16 cellular contexts compared by ENCODE assay signal in the genomic region with DNA sequence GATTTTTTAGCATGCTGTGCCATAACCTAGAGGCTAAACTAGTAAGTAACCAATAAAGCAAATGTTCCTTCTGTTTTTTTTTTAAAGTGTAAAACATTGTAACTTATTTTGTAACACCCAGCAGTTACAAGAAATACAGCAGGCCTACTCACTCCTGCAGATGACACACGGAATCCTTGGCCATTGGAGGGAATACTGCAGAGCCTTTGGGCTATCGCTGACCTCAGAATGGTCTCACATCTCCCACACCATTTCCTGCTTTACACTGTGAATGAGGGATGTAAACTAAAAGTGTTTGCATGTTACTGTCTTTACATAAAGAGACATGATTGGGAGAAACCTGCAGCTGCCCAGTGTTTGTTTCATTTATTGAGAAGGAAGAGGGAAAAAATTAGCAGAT.
"Had no signal": no experiment of that assay in that cellular context is flagged by ENCODE, and none has a peak within 500 bp of the region (broad histone marks: within the 10 kb centered on the region; RNA-seq: fewer than 3 reads in every experiment).

No MANE protein-coding gene starts in this region.

- H3K27me3 Mint-ChIP-seq: activated naive CD8-positive, alpha-beta T cell treated with anti-CD3 and anti-CD28 coated beads, Interleukin-2, amount 50 U/mL, for 24 hours; stimulated activated memory B cell treated with anti-CD40 and anti-IgM and Interleukin-4, amounts not matched to agents 10 μg/mL and 1 μg/mL and 100 μg/mL, for 72 hours had no signal

- H2AFZ ChIP-seq: hepatocyte had no signal

- ATAC-seq: activated naive CD8-positive, alpha-beta T cell treated with anti-CD3 and anti-CD28 coated beads, Interleukin-2, amount 50 U/mL, for 24 hours; left lung; natural killer cell; stimulated activated memory B cell treated with anti-CD40 and anti-IgM and Interleukin-4, amounts not matched to agents 10 μg/mL and 1 μg/mL and 100 μg/mL, for 72 hours had no signal

- H3K4me2 ChIP-seq: hepatocyte had no signal

- H3K27ac Mint-ChIP-seq: activated naive CD4-positive, alpha-beta T cell treated with anti-CD3 and anti-CD28 coated beads for 36 hours; activated naive CD8-positive, alpha-beta T cell treated with anti-CD3 and anti-CD28 coated beads, Interleukin-2, amount 50 U/mL, for 24 hours; activated T-helper 2 cell treated with anti-CD3 and anti-CD28 coated beads, Interferon-gamma antibody, Interleukin-2, Interleukin-4, amounts not matched to agents 10 μg/mL and 5 μg/mL and 100 μg/mL, durations not matched to agents 14 hours and 24 hours and 36 hours; endodermal cell; natural killer cell; stimulated activated memory B cell treated with anti-CD40 and anti-IgM and Interleukin-4, amounts not matched to agents 10 μg/mL and 1 μg/mL and 100 μg/mL, for 72 hours had no signal

- H3K4me3 ChIP-seq: ascending aorta, cardiac muscle cell, hepatocyte, left lung, tibial artery had no signal

- FAIRE-seq: kidney, urothelium cell line had no signal

- H3K4me3 Mint-ChIP-seq: activated naive CD4-positive, alpha-beta T cell treated with anti-CD3 and anti-CD28 coated beads for 36 hours; activated naive CD8-positive, alpha-beta T cell treated with anti-CD3 and anti-CD28 coated beads, Interleukin-2, amount 50 U/mL, for 24 hours; endodermal cell; natural killer cell; stimulated activated memory B cell treated with anti-CD40 and anti-IgM and Interleukin-4, amounts not matched to agents 10 μg/mL and 1 μg/mL and 100 μg/mL, for 72 hours had no signal

- DNase-seq: activated CD4-positive, CD25-positive, alpha-beta regulatory T cell treated with anti-CD3 and anti-CD28 coated beads, Interleukin-2, amount 50 U/mL, for 72 hours; activated naive CD4-positive, alpha-beta T cell treated with anti-CD3 and anti-CD28 coated beads for 36 hours; activated naive CD8-positive, alpha-beta T cell treated with anti-CD3 and anti-CD28 coated beads, Interleukin-2, amount 50 U/mL, for 24 hours; endodermal cell; erythroblast; kidney; left lung; natural killer cell; stimulated activated CD4-positive, alpha-beta T cell treated with anti-CD3 and anti-CD28 coated beads, Interleukin-2, amount 100 ng/mL, for 48 hours; tibial artery had no signal

- H3K79me2 ChIP-seq: hepatocyte had no signal

- H3K36me3 Mint-ChIP-seq: natural killer cell had no signal

- H3K4me1 Mint-ChIP-seq: activated naive CD8-positive, alpha-beta T cell treated with anti-CD3 and anti-CD28 coated beads, Interleukin-2, amount 50 U/mL, for 24 hours; stimulated activated memory B cell treated with anti-CD40 and anti-IgM and Interleukin-4, amounts not matched to agents 10 μg/mL and 1 μg/mL and 100 μg/mL, for 72 hours had no signal

- H3K27me3 ChIP-seq: ascending aorta, cardiac muscle cell, hepatocyte, left lung, tibial artery had no signal

- H3K4me1 ChIP-seq: left lung, tibial artery had no signal

- H3K9me3 ChIP-seq: ascending aorta, left lung, tibial artery had no signal

- H3K9me3 Mint-ChIP-seq: activated naive CD4-positive, alpha-beta T cell treated with anti-CD3 and anti-CD28 coated beads for 36 hours; activated naive CD8-positive, alpha-beta T cell treated with anti-CD3 and anti-CD28 coated beads, Interleukin-2, amount 50 U/mL, for 24 hours; activated T-helper 2 cell treated with anti-CD3 and anti-CD28 coated beads, Interferon-gamma antibody, Interleukin-2, Interleukin-4, amounts not matched to agents 10 μg/mL and 5 μg/mL and 100 μg/mL, durations not matched to agents 14 hours and 24 hours and 36 hours; endodermal cell; natural killer cell; stimulated activated memory B cell treated with anti-CD40 and anti-IgM and Interleukin-4, amounts not matched to agents 10 μg/mL and 1 μg/mL and 100 μg/mL, for 72 hours had no signal

- H3K27ac ChIP-seq: ascending aorta, cardiac muscle cell, hepatocyte, left lung, tibial artery had no signal
